In genomic region chr2:237427807-237428506, GRCh38 we compare ENCODE assay signal across 9 cellular contexts. TPM values are rescaled to one million over a fixed set of nuclear protein-coding genes. Genes with fewer than 3 reads are reported as not detected.
DNase-seq lines count a peak whose midpoint lies in the region; ATAC-seq, FAIRE-seq and TF ChIP-seq lines count a peak whose summit lies in the region.
"Had no signal": no experiment of that assay in that cellular context is flagged by ENCODE, and none has a peak within 500 bp of the region (broad histone marks: within the 10 kb centered on the region; RNA-seq: fewer than 3 reads in every experiment).

No MANE protein-coding gene starts in this region.

- FAIRE-seq in GM12892 (lab: Jason Lieb, UNC): peak; percentile 56

- DNase-seq in GM12892 (ENCODE audit: insufficient read length) (no peak), T-cell (peak in 7 of 34 experiments; percentile 13 to 51 (median 34)), CD14-positive monocyte (ENCODE audit: low spot score) (no peak), DMS79 treated with DMSO at 0.1 percent for 48 hours (lab: John Stamatoyannopoulos, UW) (no peak), NK-92 (lab: John Stamatoyannopoulos, UW; ENCODE audit: unreplicated experiment) (no peak)
- DNase-seq in activated T-helper 2 cell treated with anti-CD3 and anti-CD28 coated beads, Interferon-gamma antibody, Interleukin-2, Interleukin-4, amounts not matched to agents 10 μg/mL and 5 μg/mL and 100 μg/mL, durations not matched to agents 14 hours and 24 hours and 36 hours (ENCODE audit: low spot score): peak; percentile 31
- peak; percentile 78 for DNase-seq in stimulated activated CD4-positive, alpha-beta T cell treated with anti-CD3 and anti-CD28 coated beads, Interleukin-2, amount 100 ng/mL, for 4 hours (ENCODE audit: low read depth)
- DNase-seq: midbrain had no signal

- H3K4me1 Mint-ChIP-seq in T-cell (peaks cover 75 to 89% (median 79%) of the 10 kb centered on the region in 3 donors), CD14-positive monocyte (no peaks in the 10 kb centered on the region)
- peaks cover 69% of the 10 kb centered on the region for H3K4me1 Mint-ChIP-seq in activated T-helper 2 cell treated with anti-CD3 and anti-CD28 coated beads, Interferon-gamma antibody, Interleukin-2, Interleukin-4, amounts not matched to agents 10 μg/mL and 5 μg/mL and 100 μg/mL, durations not matched to agents 14 hours and 24 hours and 36 hours (ENCODE audit: low read depth)

- H3K4me3 Mint-ChIP-seq in T-cell: peak overlapping the region in 2 of 3 donors; percentile 34 to 69
- peak overlapping the region; percentile 55 for H3K4me3 Mint-ChIP-seq in activated T-helper 2 cell treated with anti-CD3 and anti-CD28 coated beads, Interferon-gamma antibody, Interleukin-2, Interleukin-4, amounts not matched to agents 10 μg/mL and 5 μg/mL and 100 μg/mL, durations not matched to agents 14 hours and 24 hours and 36 hours (ENCODE audit: low read depth)
- no peak overlapping the region for H3K4me3 Mint-ChIP-seq in CD14-positive monocyte

- no peaks in the 10 kb centered on the region for H3K36me3 Mint-ChIP-seq in T-cell
- H3K36me3 Mint-ChIP-seq in activated T-helper 2 cell treated with anti-CD3 and anti-CD28 coated beads, Interferon-gamma antibody, Interleukin-2, Interleukin-4, amounts not matched to agents 10 μg/mL and 5 μg/mL and 100 μg/mL, durations not matched to agents 14 hours and 24 hours and 36 hours (ENCODE audit: low read depth): no peaks in the 10 kb centered on the region
- no peaks in the 10 kb centered on the region for H3K36me3 Mint-ChIP-seq in CD14-positive monocyte

- CTCF ChIA-PET in T-cell (lab: Charles Lee): interaction anchor here in 1 of 2 donors (2.4 kb wide), 1 partner anchor 48 kb away, joined by 12 read pairs; no protein-coding TSS in a partner anchor

- no peak for TF ChIP-seq CTCF in CD14-positive monocyte (IDR thresholded peaks at IDR 0.05)

- no peaks in the 10 kb centered on the region for H3K9me3 Mint-ChIP-seq in T-cell
- H3K9me3 Mint-ChIP-seq in activated T-helper 2 cell treated with anti-CD3 and anti-CD28 coated beads, Interferon-gamma antibody, Interleukin-2, Interleukin-4, amounts not matched to agents 10 μg/mL and 5 μg/mL and 100 μg/mL, durations not matched to agents 14 hours and 24 hours and 36 hours: no peaks in the 10 kb centered on the region
- no peaks in the 10 kb centered on the region for H3K9me3 Mint-ChIP-seq in CD14-positive monocyte

- no peak for TF ChIP-seq POLR2A in GM12892 (IDR thresholded peaks at IDR 0.05; ENCODE audit: low read depth, low read length)

- intact Hi-C loops in activated T-helper 2 cell treated with anti-CD3 and anti-CD28 coated beads, Interferon-gamma antibody, Interleukin-2, Interleukin-4, amounts not matched to agents 10 μg/mL and 5 μg/mL and 100 μg/mL, durations not matched to agents 14 hours and 24 hours and 36 hours (cut with micrococcal nuclease): loop anchor here (1.0 to 5.0 kb wide), 4 partner anchors 13 to 274 kb away; no protein-coding TSS in a partner anchor
- intact Hi-C loops in CD14-positive monocyte (cut with micrococcal nuclease): no loop called here

- ATAC-seq in T-cell (replicated peaks in 1 of 4): peak; percentile 54 to 67 (median 61)
- no peak for ATAC-seq in HG02840 (IDR thresholded peaks at IDR 0.05; ENCODE audit: low FRiP score, unreplicated experiment)

- H3K27ac Mint-ChIP-seq in T-cell (peak overlapping the region; percentile 80 to 89), CD14-positive monocyte (no peak overlapping the region)
- H3K27ac Mint-ChIP-seq in activated T-helper 2 cell treated with anti-CD3 and anti-CD28 coated beads, Interferon-gamma antibody, Interleukin-2, Interleukin-4, amounts not matched to agents 10 μg/mL and 5 μg/mL and 100 μg/mL, durations not matched to agents 14 hours and 24 hours and 36 hours: peak overlapping the region; percentile 84

- H3K27me3 Mint-ChIP-seq in T-cell (no peaks in the 10 kb centered on the region), CD14-positive monocyte (ENCODE audit: low read depth in 3 of 3) (peaks cover under 1 to 11% (median 4%) of the 10 kb centered on the region in 3 donors)
- H3K27me3 Mint-ChIP-seq in activated T-helper 2 cell treated with anti-CD3 and anti-CD28 coated beads, Interferon-gamma antibody, Interleukin-2, Interleukin-4, amounts not matched to agents 10 μg/mL and 5 μg/mL and 100 μg/mL, durations not matched to agents 14 hours and 24 hours and 36 hours (ENCODE audit: low read depth): peaks cover 3% of the 10 kb centered on the region

- POLR2A ChIA-PET in T-cell (lab: Charles Lee): no interaction called here

RNA-seq across cellular contexts. Expression of gene COL6A3, which starts 14.0 kb away (rescaled TPM):
- 0.06 TPM for polyA plus RNA-seq in GM12892 (2012; ENCODE audit: missing spikeins)
- total RNA-seq in T-cell: 1 to 10 TPM; 1.5 to 2.9 (median 2.5) TPM
- 7.9 and 9.2 TPM in 2 replicates for total RNA-seq in activated T-helper 2 cell treated with anti-CD3 and anti-CD28 coated beads, Interferon-gamma antibody, Interleukin-2, Interleukin-4, amounts not matched to agents 10 μg/mL and 5 μg/mL and 100 μg/mL, durations not matched to agents 14 hours and 24 hours and 36 hours
- polyA plus RNA-seq in CD14-positive monocyte: not detected

RNA-seq across cellular contexts. Expression of gene MLPH, which starts 59.1 kb away (rescaled TPM):
- not detected for polyA plus RNA-seq in GM12892 (2012; ENCODE audit: missing spikeins)
- total RNA-seq in T-cell: 1 to 10 TPM in 1 of 5 donors, under 1 TPM in 2, not detected in 2; 0.55 to 1.4 (median 0.72) TPM
- not detected in 2 replicates for total RNA-seq in activated T-helper 2 cell treated with anti-CD3 and anti-CD28 coated beads, Interferon-gamma antibody, Interleukin-2, Interleukin-4, amounts not matched to agents 10 μg/mL and 5 μg/mL and 100 μg/mL, durations not matched to agents 14 hours and 24 hours and 36 hours
- polyA plus RNA-seq in CD14-positive monocyte: not detected

Comparison
In these comparisons a context has a peak if more than half of its experiments do, and no peak if none do; other contexts are left out.
1. DNase-seq: peak in activated T-helper 2 cell treated with anti-CD3 and anti-CD28 coated beads, Interferon-gamma antibody, Interleukin-2, Interleukin-4, amounts not matched to agents 10 μg/mL and 5 μg/mL and 100 μg/mL, durations not matched to agents 14 hours and 24 hours and 36 hours (single experiment) and stimulated activated CD4-positive, alpha-beta T cell treated with anti-CD3 and anti-CD28 coated beads, Interleukin-2, amount 100 ng/mL, for 4 hours (single experiment); none in GM12892 (single experiment), CD14-positive monocyte (single experiment), DMS79 treated with DMSO at 0.1 percent for 48 hours (single experiment) and NK-92 (single experiment).
2. H3K27ac Mint-ChIP-seq: peak in T-cell (2 of 2) and activated T-helper 2 cell treated with anti-CD3 and anti-CD28 coated beads, Interferon-gamma antibody, Interleukin-2, Interleukin-4, amounts not matched to agents 10 μg/mL and 5 μg/mL and 100 μg/mL, durations not matched to agents 14 hours and 24 hours and 36 hours (single experiment); none in CD14-positive monocyte (0 of 7).
3. H3K4me3 Mint-ChIP-seq: peak in T-cell (2 of 3) and activated T-helper 2 cell treated with anti-CD3 and anti-CD28 coated beads, Interferon-gamma antibody, Interleukin-2, Interleukin-4, amounts not matched to agents 10 μg/mL and 5 μg/mL and 100 μg/mL, durations not matched to agents 14 hours and 24 hours and 36 hours (single experiment); none in CD14-positive monocyte (0 of 2).